ENCODE assay signal across 16 cellular contexts in genomic region chr17:54662978-54663876, GRCh38.
DNase-seq lines count a peak whose midpoint lies in the region; ATAC-seq and TF ChIP-seq lines count a peak whose summit lies in the region.
"Had no signal": no experiment of that assay in that cellular context is flagged by ENCODE, and none has a peak within 500 bp of the region (broad histone marks: within the 10 kb centered on the region; RNA-seq: fewer than 3 reads in every experiment).

No MANE protein-coding gene starts in this region.

- H3K79me2 ChIP-seq in H9 (ENCODE audit: insufficient read depth, low read length) = no peaks in the 10 kb centered on the region

- H3K36me3 Mint-ChIP-seq in H9 (ENCODE audit: insufficient read depth in 1 of 3, low read depth in 3 of 3) = peaks cover 0 to 7% (median 3%) of the 10 kb centered on the region in 3 experiments; a peak in 2 of 7 replicates
- peaks cover 45% of the 10 kb centered on the region for H3K36me3 Mint-ChIP-seq in WTC11

- DNase-seq in H9 (peak; percentile 84), WTC11 (ENCODE audit: low spot score) (peak; percentile 39), iPS-NIHi7 (ENCODE audit: extremely low spot score) (peak; percentile 22), T-helper 2 cell (no peak), cerebellum (ENCODE audit: low spot score) (no peak), NCI-H1436 (lab: John Stamatoyannopoulos, UW) (no peak)
- DNase-seq: C1 segment of cervical spinal cord, EL, HCEC 1CT, NCI-H1092 treated with DMSO at 0.1 percent for 48 hours, NCI-H1694, NCI-H2107, NCI-H345 had no signal

- no CpG with 5 or more reads among the region's 12 CpGs for WGBS in H9 (ENCODE audit: extremely low coverage, insufficient read length, low lambda C conversion rate)

- H3K4me1 Mint-ChIP-seq in H9 (peaks cover 7% of the 10 kb centered on the region in 2 experiments), WTC11 (peaks cover 4% of the 10 kb centered on the region; the same call in 1 of the 2 replicates)

- no peaks in the 10 kb centered on the region for H3K4me1 ChIP-seq in H9 (ENCODE audit: insufficient read depth, low read length)

- no peaks in the 10 kb centered on the region; a peak in 2 of 5 replicates for H3K9me3 Mint-ChIP-seq in H9
- peaks cover 82% of the 10 kb centered on the region for H3K9me3 Mint-ChIP-seq in WTC11

- no peak overlapping the region for H2AFZ ChIP-seq in H9 (ENCODE audit: low read length)

- no peak overlapping the region for H3T11ph ChIP-seq in H9 (ENCODE audit: low read length)

- no peak overlapping the region for H3K4me2 ChIP-seq in H9 (ENCODE audit: insufficient read depth, insufficient read length, low read length)

- no peak overlapping the region for H2BK20ac ChIP-seq in H9 (ENCODE audit: low read depth, low read length, poor library complexity, severe bottlenecking)

- CTCF ChIA-PET in WTC11 (lab: Charles Lee) = interaction anchor here (0.5 to 1.1 kb wide), 4 partner anchors 11 to 407 kb away, joined by 3 to 4 read pairs (median 3); no protein-coding TSS in a partner anchor

- H3K79me1 ChIP-seq in H9 (ENCODE audit: insufficient read depth, low read depth, low read length, poor library complexity, severe bottlenecking) = no peaks in the 10 kb centered on the region

- no peak overlapping the region for H2BK12ac ChIP-seq in H9 (ENCODE audit: insufficient read length, low read depth, low read length)

- H3K27me3 Mint-ChIP-seq in H9 (ENCODE audit: low read depth) (no peaks in the 10 kb centered on the region), WTC11 (ENCODE audit: low read depth) (peaks cover 7% of the 10 kb centered on the region; the same call in 1 of the 2 replicates)

- no peaks in the 10 kb centered on the region for H3K9me3 ChIP-seq in H9 (ENCODE audit: control insufficient read depth, low read depth, low read length)

- H4K91ac ChIP-seq in H9 (ENCODE audit: insufficient read length, low read depth, low read length) = no peak overlapping the region

- no peak overlapping the region for H3K56ac ChIP-seq in H9 (ENCODE audit: insufficient read length, low read depth, low read length)

- H3K27ac ChIP-seq in C4-2B (no peak overlapping the region), H9 (ENCODE audit: insufficient read length, low read depth, low read length) (no peak overlapping the region)
- H3K27ac ChIP-seq: SK-N-MC had no signal

- H2BK120ac ChIP-seq in H9 (ENCODE audit: low read depth, low read length, poor library complexity, severe bottlenecking) = no peak overlapping the region

- H4K5ac ChIP-seq in H9 (ENCODE audit: insufficient read length, low read depth, low read length) = no peak overlapping the region

- no peak overlapping the region for H3K4me3 Mint-ChIP-seq in H9
- no peak overlapping the region for H3K4me3 Mint-ChIP-seq in WTC11

- H3K27ac Mint-ChIP-seq in H9 = peak overlapping the region in 2 of 3 experiments; percentile 19; a peak in 1 of 7 replicates
- H3K27ac Mint-ChIP-seq in WTC11 = no peak overlapping the region

- H3K4ac ChIP-seq in H9 (ENCODE audit: low read depth, low read length) = no peak overlapping the region

- TF ChIP-seq CTCF in C4-2B (conservative IDR thresholded peaks at IDR 0.05) (peak; percentile 17), H9 (conservative IDR thresholded peaks at IDR 0.05) (peak; percentile 45; the same call in 2 of the 3 replicates), WTC11 (IDR thresholded peaks at IDR 0.05) (no peak)

- H3K23ac ChIP-seq in H9 (ENCODE audit: insufficient read length, low read depth, low read length) = no peak overlapping the region

- H3K18ac ChIP-seq in H9 (ENCODE audit: insufficient read length, low read depth, low read length) = no peak overlapping the region

- POLR2A ChIA-PET in WTC11 (lab: Charles Lee) = no interaction called here

- ATAC-seq in WTC11 = peak; percentile 92
- no peak for ATAC-seq in GM18498 (IDR thresholded peaks at IDR 0.05; ENCODE audit: unreplicated experiment)

- no peak overlapping the region for H4K8ac ChIP-seq in H9 (replicated peaks; ENCODE audit: insufficient read length, low read depth, low read length)

- no peaks in the 10 kb centered on the region for H3K23me2 ChIP-seq in H9 (ENCODE audit: insufficient read length, low read depth, low read length, poor library complexity, severe bottlenecking)

- H2BK15ac ChIP-seq in H9 (ENCODE audit: low read depth, low read length) = no peak overlapping the region

- no peak overlapping the region for H3K14ac ChIP-seq in H9 (ENCODE audit: insufficient read depth, low read length)

- H4K20me1 ChIP-seq in H9 (ENCODE audit: control insufficient read depth, insufficient read depth, insufficient read length) = no peaks in the 10 kb centered on the region

- no peak overlapping the region for H2AK5ac ChIP-seq in H9 (ENCODE audit: insufficient read length, low read length)

- no peak overlapping the region for H3K9ac ChIP-seq in H9 (ENCODE audit: extremely low read depth, insufficient read length, low read length)

- H3K27me3 ChIP-seq in H9 (ENCODE audit: insufficient read depth, low read length) = no peaks in the 10 kb centered on the region

- no peak overlapping the region for H2BK5ac ChIP-seq in H9 (ENCODE audit: insufficient read length, low read length)

TF ChIP-seq in WTC11, 78 proteins besides CTCF, POLR2A, EP300 and RAD21:
- TF ChIP-seq NFATC4 (CRISPR knock-in tag; IDR thresholded peaks at IDR 0.05) (no peak), SP1 (CRISPR knock-in tag; conservative IDR thresholded peaks at IDR 0.05) (no peak), HMGA2 (CRISPR knock-in tag; IDR thresholded peaks at IDR 0.05) (no peak), ATF2 (CRISPR knock-in tag; IDR thresholded peaks at IDR 0.05; ENCODE audit: borderline replicate concordance, low read depth) (no peak), KAT7 (CRISPR knock-in tag; IDR thresholded peaks at IDR 0.05; ENCODE audit: borderline replicate concordance) (no peak), MLX (CRISPR knock-in tag; IDR thresholded peaks at IDR 0.05) (no peak), GABPB1 (CRISPR knock-in tag; IDR thresholded peaks at IDR 0.05) (no peak), CREB1 (CRISPR knock-in tag; IDR thresholded peaks at IDR 0.05) (no peak), IRF1 (CRISPR knock-in tag; IDR thresholded peaks at IDR 0.05) (no peak), PREB (CRISPR knock-in tag; IDR thresholded peaks at IDR 0.05; ENCODE audit: borderline replicate concordance) (no peak), RORB (CRISPR knock-in tag; IDR thresholded peaks at IDR 0.05) (no peak), EMX1 (CRISPR knock-in tag; IDR thresholded peaks at IDR 0.05) (no peak), ZNF317 (CRISPR knock-in tag; IDR thresholded peaks at IDR 0.05; ENCODE audit: borderline replicate concordance, low read depth) (no peak), TEAD4 (CRISPR knock-in tag; IDR thresholded peaks at IDR 0.05) (no peak), SOX15 (CRISPR knock-in tag; IDR thresholded peaks at IDR 0.05) (no peak), USF2 (CRISPR knock-in tag; IDR thresholded peaks at IDR 0.05) (no peak)

Comparison
In these comparisons a context has a peak if more than half of its experiments do, and no peak if none do; other contexts are left out.
1. DNase-seq: peak in H9 (single experiment), WTC11 (single experiment) and iPS-NIHi7 (single experiment); none in T-helper 2 cell (0 of 5), cerebellum (single experiment) and NCI-H1436 (single experiment).